Comparison of ENCODE assay signal across 12 cellular contexts in the genomic region with DNA sequence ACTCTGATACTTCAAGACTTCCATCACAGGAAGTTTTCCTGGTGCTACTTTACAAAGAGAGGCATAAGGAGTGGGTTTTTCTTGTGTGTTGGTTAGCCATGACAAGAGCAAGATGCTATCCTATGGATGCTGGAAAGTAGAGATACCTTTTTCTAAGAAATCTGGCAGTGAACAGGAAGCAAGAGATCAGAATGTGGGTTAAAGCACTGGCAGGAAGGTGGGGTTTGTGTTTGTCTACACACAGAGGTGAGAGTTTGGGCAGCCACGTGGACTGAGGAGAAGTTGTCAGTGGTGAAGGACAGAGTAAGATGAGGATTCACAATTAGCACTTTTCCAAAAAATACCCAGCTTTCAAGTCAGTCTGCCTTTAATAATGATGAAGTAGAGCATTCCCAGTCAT.
"Had no signal": no experiment of that assay in that cellular context is flagged by ENCODE, and none has a peak within 500 bp of the region (broad histone marks: within the 10 kb centered on the region; RNA-seq: fewer than 3 reads in every experiment).

No MANE protein-coding gene starts in this region.

- H3K4me3 Mint-ChIP-seq: central memory CD8-positive, alpha-beta T cell; stimulated activated naive CD8-positive, alpha-beta T cell treated with anti-CD3 and anti-CD28 coated beads, Interleukin-15, amount 100 ng/mL, for 72 hours had no signal

- H3K27me3 ChIP-seq: pancreas, thyroid gland had no signal

- ATAC-seq: lower lobe of right lung; stimulated activated naive CD8-positive, alpha-beta T cell treated with anti-CD3 and anti-CD28 coated beads, Interleukin-15, amount 100 ng/mL, for 72 hours had no signal

- H3K27me3 Mint-ChIP-seq: central memory CD8-positive, alpha-beta T cell; stimulated activated naive CD8-positive, alpha-beta T cell treated with anti-CD3 and anti-CD28 coated beads, Interleukin-15, amount 100 ng/mL, for 72 hours had no signal

- H3K27ac ChIP-seq: lower lobe of right lung, thyroid gland had no signal

- H3K36me3 ChIP-seq: lower lobe of right lung, pancreas, thyroid gland had no signal

- H3K4me3 ChIP-seq: lower lobe of right lung, pancreas, thyroid gland had no signal

- DNase-seq: activated CD4-positive, alpha-beta T cell treated with anti-CD3 and anti-CD28 coated beads, Interleukin-2, amount 50 U/mL, for 1 hour; hypothalamus; lower lobe of right lung; midbrain; pancreas; retina; stimulated activated CD4-positive, alpha-beta T cell treated with anti-CD3 and anti-CD28 coated beads, Interleukin-15, amount 100 ng/mL, for 24 hours; stimulated activated CD4-positive, alpha-beta T cell treated with anti-CD3 and anti-CD28 coated beads, Interleukin-4, amount 100 ng/mL, for 24 hours; stimulated activated naive CD8-positive, alpha-beta T cell treated with anti-CD3 and anti-CD28 coated beads, Interleukin-15, amount 100 ng/mL, for 72 hours; T-helper 9 cell; thyroid gland had no signal

- H3K9me3 Mint-ChIP-seq: central memory CD8-positive, alpha-beta T cell; stimulated activated naive CD8-positive, alpha-beta T cell treated with anti-CD3 and anti-CD28 coated beads, Interleukin-15, amount 100 ng/mL, for 72 hours had no signal

- H3K9me3 ChIP-seq: lower lobe of right lung, pancreas, thyroid gland had no signal
